21 cellular contexts compared by ENCODE assay signal in the genomic region with DNA sequence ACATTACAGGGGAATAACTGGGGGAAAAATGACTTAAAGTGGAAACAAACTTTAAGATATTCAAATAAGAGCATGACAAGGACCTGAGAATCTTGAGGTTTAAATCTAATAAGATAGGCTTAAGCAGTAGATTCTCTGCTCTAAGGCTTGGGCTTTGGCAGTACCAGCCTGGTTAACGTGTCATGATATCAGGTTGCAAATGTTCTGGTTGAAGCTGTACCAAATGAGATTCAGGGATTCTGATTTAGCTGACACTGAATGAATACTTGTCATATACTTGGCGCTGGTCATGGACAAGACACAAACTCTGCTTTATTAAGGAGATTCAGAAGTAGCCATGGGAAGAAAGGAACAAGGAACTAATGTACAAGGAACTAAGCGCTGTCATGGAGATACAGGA. TPM values are rescaled to one million over a fixed set of nuclear protein-coding genes. Genes with fewer than 3 reads are reported as not detected.
DNase-seq lines count a peak whose midpoint lies in the region; ATAC-seq lines count a peak whose summit lies in the region.
"Had no signal": no experiment of that assay in that cellular context is flagged by ENCODE, and none has a peak within 500 bp of the region (broad histone marks: within the 10 kb centered on the region; RNA-seq: fewer than 3 reads in every experiment).

No MANE protein-coding gene starts in this region.

- peaks cover 15% of the 10 kb centered on the region for H3K4me1 ChIP-seq in mesenchymal stem cell (ENCODE audit: control insufficient read depth, insufficient read depth, low read depth, low read length)

- H2BK12ac ChIP-seq in mesenchymal stem cell (ENCODE audit: low read length in 2 of 2) = peak overlapping the region in 1 of 2 experiments; percentile 32

- no peaks in the 10 kb centered on the region for H3K27me3 ChIP-seq in mesenchymal stem cell (ENCODE audit: control insufficient read depth in 1 of 2, insufficient read depth in 1 of 2, low read length in 2 of 2)
- H3K27me3 ChIP-seq: esophagus squamous epithelium, pancreas had no signal

- H3K18ac ChIP-seq in mesenchymal stem cell (ENCODE audit: low read depth in 1 of 2, low read length in 2 of 2) = no peak overlapping the region

- no peak overlapping the region for H2AFZ ChIP-seq in mesenchymal stem cell (ENCODE audit: low read depth, low read length)

- H3K4me3 ChIP-seq in mesenchymal stem cell (ENCODE audit: insufficient read depth in 1 of 2, low read depth in 1 of 2, low read length in 2 of 2) = no peak overlapping the region
- H3K4me3 ChIP-seq: esophagus squamous epithelium, lower lobe of right lung, pancreas, smooth muscle cell, thoracic aorta had no signal

- H3K4me2 ChIP-seq in mesenchymal stem cell (ENCODE audit: low read length, poor library complexity, severe bottlenecking) = no peak overlapping the region

- H4K8ac ChIP-seq in mesenchymal stem cell (ENCODE audit: low read length) = no peak overlapping the region

- no peak overlapping the region for H3K4ac ChIP-seq in mesenchymal stem cell (ENCODE audit: low read depth in 1 of 2, low read length in 2 of 2)

- H3K79me1 ChIP-seq in mesenchymal stem cell (replicated peaks; ENCODE audit: low read length, poor library complexity, severe bottlenecking) = peaks cover 12% of the 10 kb centered on the region

- H2BK120ac ChIP-seq in mesenchymal stem cell (ENCODE audit: low read depth, low read length) = no peak overlapping the region

- ATAC-seq in Right ventricle myocardium inferior = peak; percentile 32
- ATAC-seq: Panc1, pancreas had no signal

- no peak overlapping the region for H3K9ac ChIP-seq in mesenchymal stem cell (ENCODE audit: low read length)

- DNase-seq in Right ventricle myocardium inferior (ENCODE audit: missing footprints) = no peak
- no peak for DNase-seq in cardiac septum (ENCODE audit: low spot score)
- peak; percentile 16 for DNase-seq in astrocyte of the hippocampus (ENCODE audit: low read depth, low spot score)
- DNase-seq in mesenchymal stem cell = no peak
- DNase-seq in superior temporal gyrus (ENCODE audit: extremely low spot score) = peak; percentile 21
- DNase-seq in NCI-H446 (lab: John Stamatoyannopoulos, UW) = no peak
- DNase-seq in pons (ENCODE audit: low spot score) = no peak
- no peak for DNase-seq in activated effector memory CD4-positive, alpha-beta T cell treated with Interleukin-2 at 50 U/mL for 16 hours
- DNase-seq: activated B cell treated with CpG ODN at 0.5 μM for 24 hours; amygdala; DND-41; effector CD4-positive, alpha-beta T cell; esophagus squamous epithelium; lower lobe of right lung; NCI-H187; NCI-H774; pancreas; stimulated activated CD4-positive, alpha-beta T cell treated with anti-CD3 and anti-CD28 coated beads, Interleukin-4, amount 100 ng/mL, for 24 hours had no signal

- intact Hi-C loops in Right ventricle myocardium inferior (cut with DNase I) (loop anchor here (5.0 to 10.0 kb wide), 2 partner anchors 34 to 164 kb away; no protein-coding TSS in a partner anchor), cardiac septum (cut with DNase I) (loop anchor here (10.0 kb wide), 1 partner anchor 164 kb away; no protein-coding TSS in a partner anchor)

- no peaks in the 10 kb centered on the region for H3K9me3 ChIP-seq in mesenchymal stem cell (ENCODE audit: control insufficient read depth, low read length)
- H3K9me3 ChIP-seq: esophagus squamous epithelium, lower lobe of right lung, pancreas, thoracic aorta had no signal

- H3K36me3 ChIP-seq in mesenchymal stem cell (ENCODE audit: control insufficient read depth in 1 of 2, insufficient read depth in 2 of 2, low read depth in 1 of 2, low read length in 2 of 2) = peaks cover 0 to 18% of the 10 kb centered on the region in 2 experiments
- H3K36me3 ChIP-seq: thoracic aorta had no signal

- no peak overlapping the region for H4K91ac ChIP-seq in mesenchymal stem cell (ENCODE audit: low read length)

- peak overlapping the region; percentile 98 for H2AK5ac ChIP-seq in mesenchymal stem cell (ENCODE audit: low read length, severe bottlenecking)

- WGBS in mesenchymal stem cell = 89% methylated on average over 3 of the region's 3 CpGs

- no peak overlapping the region for H3K23ac ChIP-seq in mesenchymal stem cell (ENCODE audit: low read length in 2 of 2)

- H3K14ac ChIP-seq in mesenchymal stem cell (ENCODE audit: low read length in 2 of 2) = no peak overlapping the region

- H2BK15ac ChIP-seq in mesenchymal stem cell (ENCODE audit: low read depth, poor library complexity, severe bottlenecking) = no peak overlapping the region

- no peak overlapping the region for H2BK5ac ChIP-seq in mesenchymal stem cell (ENCODE audit: low read depth, low read length, poor library complexity, severe bottlenecking)

- no peak overlapping the region for H3K27ac ChIP-seq in mesenchymal stem cell (ENCODE audit: low read length, poor library complexity, severe bottlenecking)
- H3K27ac ChIP-seq: esophagus squamous epithelium, lower lobe of right lung, pancreas, thoracic aorta had no signal

RNA-seq across cellular contexts. Expression of gene TCP11L2, which starts 6.1 kb away (rescaled TPM):
- 93.7 TPM for total RNA-seq in Right ventricle myocardium inferior
- 61.2 TPM for total RNA-seq in cardiac septum
- polyA plus RNA-seq in mesenchymal stem cell (2013, experiment 1 of 2) = 9.8 TPM
- polyA plus RNA-seq in mesenchymal stem cell (2013, experiment 2 of 2) = 9.8 TPM

RNA-seq across cellular contexts. Expression of gene POLR3B, which starts 48.9 kb away (rescaled TPM):
- total RNA-seq in Right ventricle myocardium inferior = 7.3 TPM
- total RNA-seq in cardiac septum = 9.4 TPM
- polyA plus RNA-seq in mesenchymal stem cell (2013, experiment 1 of 2) = 5.9 TPM
- 6.1 TPM for polyA plus RNA-seq in mesenchymal stem cell (2013, experiment 2 of 2)

Comparison
In these comparisons a context has a peak if more than half of its experiments do, and no peak if none do; other contexts are left out.
1. DNase-seq: peak in astrocyte of the hippocampus (single experiment) and superior temporal gyrus (single experiment); none in Right ventricle myocardium inferior (single experiment), cardiac septum (single experiment), mesenchymal stem cell (single experiment), NCI-H446 (0 of 2), pons (single experiment) and activated effector memory CD4-positive, alpha-beta T cell treated with Interleukin-2 at 50 U/mL for 16 hours (single experiment).